13 cellular contexts compared by ENCODE assay signal in genomic region chr6:43972179-43972914, GRCh38.
DNase-seq lines count a peak whose midpoint lies in the region; ATAC-seq and TF ChIP-seq lines count a peak whose summit lies in the region.
"Had no signal": no experiment of that assay in that cellular context is flagged by ENCODE, and none has a peak within 500 bp of the region (broad histone marks: within the 10 kb centered on the region; RNA-seq: fewer than 3 reads in every experiment).

No MANE protein-coding gene starts in this region.

- peaks cover 24% of the 10 kb centered on the region for H3K4me1 ChIP-seq in ACC112 (ENCODE audit: control insufficient read depth, insufficient read depth, low read length, unreplicated experiment)

- H2AFZ ChIP-seq in ACC112 (ENCODE audit: low read length, unreplicated experiment), result peak overlapping the region; percentile 83

- H3K36me3 ChIP-seq in ACC112 (ENCODE audit: insufficient read depth, low read length), result no peaks in the 10 kb centered on the region

- H3K27me3 Mint-ChIP-seq in nephron (ENCODE audit: low read depth), result peaks cover 15% of the 10 kb centered on the region

- H3K9me3 Mint-ChIP-seq in nephron, result peaks cover 4% of the 10 kb centered on the region
- H3K9me3 Mint-ChIP-seq: activated T-cell treated with anti-CD3 and anti-CD28 coated beads, Interleukin-2, amount 50 U/mL, for 4 hours had no signal

- H3K27ac Mint-ChIP-seq in nephron, result peak overlapping the region; percentile 80 to 84 (median 81)
- H3K27ac Mint-ChIP-seq: memory B cell had no signal

- H3K4me1 Mint-ChIP-seq in nephron, result peaks cover 34% of the 10 kb centered on the region

- peak overlapping the region in 1 of 3 experiments; percentile 15 for H3K4me3 Mint-ChIP-seq in nephron
- H3K4me3 Mint-ChIP-seq: activated T-cell treated with anti-CD3 and anti-CD28 coated beads, Interleukin-2, amount 50 U/mL, for 4 hours; memory B cell had no signal

- no peaks in the 10 kb centered on the region for H3K27me3 ChIP-seq in ACC112 (ENCODE audit: insufficient read depth, low read length)

- TF ChIP-seq CTCF in nephron (IDR thresholded peaks at IDR 0.05; ENCODE audit: unreplicated experiment in 3 of 3), result no peak

- peak; percentile 84 for DNase-seq in RPMI7951 (ENCODE audit: low read depth)
- no peak for DNase-seq in NCI-H2171 (lab: John Stamatoyannopoulos, UW)
- DNase-seq in amniotic stem cell (lab: John Stamatoyannopoulos, UW), result no peak
- DNase-seq in mucosa of gallbladder (ENCODE audit: low spot score), result no peak
- DNase-seq: activated T-cell treated with anti-CD3 and anti-CD28 coated beads, Interleukin-2, amount 50 U/mL, for 4 hours; NCI-H1417; SHP77 treated with DMSO at 0.1 percent for 48 hours; stimulated activated CD4-positive, alpha-beta T cell treated with anti-CD3 and anti-CD28 coated beads, Interleukin-4, amount 100 ng/mL, for 1 hour had no signal

- peak overlapping the region; percentile 31; the same call in 1 of the 2 replicates for H3K27ac ChIP-seq in ACC112 (ENCODE audit: low read depth, low read length)

- H3K4me3 ChIP-seq in ACC112 (ENCODE audit: low read depth, low read length), result no peak overlapping the region

- ATAC-seq in esophagus mucosa, result peak; percentile 69
- no peak for ATAC-seq in HG03095 (IDR thresholded peaks at IDR 0.05; ENCODE audit: unreplicated experiment)
- ATAC-seq: activated T-cell treated with anti-CD3 and anti-CD28 coated beads, Interleukin-2, amount 50 U/mL, for 4 hours had no signal

- H3K79me2 ChIP-seq in ACC112 (ENCODE audit: control insufficient read depth, insufficient read depth, low read length, unreplicated experiment), result no peaks in the 10 kb centered on the region

- no peaks in the 10 kb centered on the region for H3K36me3 Mint-ChIP-seq in nephron (ENCODE audit: low read depth)
